Comparison of ENCODE assay signal across 1 cellular context in the genomic region with DNA sequence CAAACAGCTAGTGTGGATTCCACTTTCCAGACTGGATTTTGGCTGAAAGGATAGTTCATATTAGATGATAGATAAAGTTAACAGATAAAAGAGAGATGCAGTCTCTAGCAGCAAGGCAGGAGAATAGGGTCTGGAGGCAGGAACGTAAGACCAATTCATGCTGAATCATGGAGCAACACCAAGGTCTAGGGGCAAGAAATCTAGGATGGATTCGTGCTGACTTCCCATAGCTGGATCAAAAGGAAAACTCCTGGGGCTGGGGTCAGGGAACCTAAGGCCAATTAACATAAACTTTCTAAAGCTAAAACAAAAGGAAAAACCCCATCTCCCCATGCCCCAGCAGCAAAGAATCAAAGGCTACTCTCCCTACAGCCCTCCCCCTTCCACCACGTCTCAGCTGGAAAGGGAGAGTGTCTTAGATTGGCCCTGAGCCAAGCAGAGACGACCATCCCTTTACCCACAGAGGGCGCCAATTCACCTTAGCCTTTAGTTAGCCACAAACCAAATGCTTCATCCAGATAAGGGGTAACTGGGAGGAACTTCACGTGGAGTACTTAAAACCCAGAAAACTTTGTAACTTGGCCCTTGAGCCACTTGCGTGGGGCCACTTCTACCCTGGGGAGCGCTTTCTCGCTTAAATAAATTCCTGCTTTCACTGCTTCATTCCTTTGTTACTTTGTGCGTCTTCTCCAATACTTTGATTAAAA.
TF ChIP-seq lines count a peak whose summit lies in the region.

No MANE protein-coding gene starts in this region.

TF ChIP-seq in K562, 482 proteins besides CTCF, POLR2A, EP300 and RAD21 (continued from another document and continues in another):
- TF ChIP-seq, protein P1, sequence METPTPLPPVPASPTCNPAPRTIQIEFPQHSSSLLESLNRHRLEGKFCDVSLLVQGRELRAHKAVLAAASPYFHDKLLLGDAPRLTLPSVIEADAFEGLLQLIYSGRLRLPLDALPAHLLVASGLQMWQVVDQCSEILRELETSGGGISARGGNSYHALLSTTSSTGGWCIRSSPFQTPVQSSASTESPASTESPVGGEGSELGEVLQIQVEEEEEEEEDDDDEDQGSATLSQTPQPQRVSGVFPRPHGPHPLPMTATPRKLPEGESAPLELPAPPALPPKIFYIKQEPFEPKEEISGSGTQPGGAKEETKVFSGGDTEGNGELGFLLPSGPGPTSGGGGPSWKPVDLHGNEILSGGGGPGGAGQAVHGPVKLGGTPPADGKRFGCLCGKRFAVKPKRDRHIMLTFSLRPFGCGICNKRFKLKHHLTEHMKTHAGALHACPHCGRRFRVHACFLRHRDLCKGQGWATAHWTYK (CRISPR knock-in tag; IDR thresholded peaks at IDR 0.05): 0 out of 2 replicates have a peak, but pooled peaks have one; percentile 52
- TF ChIP-seq, protein P2, sequence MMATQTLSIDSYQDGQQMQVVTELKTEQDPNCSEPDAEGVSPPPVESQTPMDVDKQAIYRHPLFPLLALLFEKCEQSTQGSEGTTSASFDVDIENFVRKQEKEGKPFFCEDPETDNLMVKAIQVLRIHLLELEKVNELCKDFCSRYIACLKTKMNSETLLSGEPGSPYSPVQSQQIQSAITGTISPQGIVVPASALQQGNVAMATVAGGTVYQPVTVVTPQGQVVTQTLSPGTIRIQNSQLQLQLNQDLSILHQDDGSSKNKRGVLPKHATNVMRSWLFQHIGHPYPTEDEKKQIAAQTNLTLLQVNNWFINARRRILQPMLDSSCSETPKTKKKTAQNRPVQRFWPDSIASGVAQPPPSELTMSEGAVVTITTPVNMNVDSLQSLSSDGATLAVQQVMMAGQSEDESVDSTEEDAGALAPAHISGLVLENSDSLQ (IDR thresholded peaks at IDR 0.05): no peak
- TF ChIP-seq TBL1XR1 (IDR thresholded peaks at IDR 0.05; ENCODE audit: low read length in 2 of 2): peak in 1 of 2 experiments; percentile 85; a peak in 2 of 4 replicates
- no peak for TF ChIP-seq ARID2 (IDR thresholded peaks at IDR 0.05)
- TF ChIP-seq TFAM (CRISPR knock-in tag; conservative IDR thresholded peaks at IDR 0.05): no peak
- TF ChIP-seq, protein P3, sequence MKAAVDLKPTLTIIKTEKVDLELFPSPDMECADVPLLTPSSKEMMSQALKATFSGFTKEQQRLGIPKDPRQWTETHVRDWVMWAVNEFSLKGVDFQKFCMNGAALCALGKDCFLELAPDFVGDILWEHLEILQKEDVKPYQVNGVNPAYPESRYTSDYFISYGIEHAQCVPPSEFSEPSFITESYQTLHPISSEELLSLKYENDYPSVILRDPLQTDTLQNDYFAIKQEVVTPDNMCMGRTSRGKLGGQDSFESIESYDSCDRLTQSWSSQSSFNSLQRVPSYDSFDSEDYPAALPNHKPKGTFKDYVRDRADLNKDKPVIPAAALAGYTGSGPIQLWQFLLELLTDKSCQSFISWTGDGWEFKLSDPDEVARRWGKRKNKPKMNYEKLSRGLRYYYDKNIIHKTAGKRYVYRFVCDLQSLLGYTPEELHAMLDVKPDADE (conservative IDR thresholded peaks at IDR 0.05; ENCODE audit: control insufficient read depth, low read depth, low read length): 0 out of 2 replicates have a peak, but pooled peaks have one; percentile 26
- no peak for TF ChIP-seq DMBX1 (CRISPR knock-in tag; IDR thresholded peaks at IDR 0.05; ENCODE audit: borderline replicate concordance)
- no peak for TF ChIP-seq ZNF3 (CRISPR knock-in tag; IDR thresholded peaks at IDR 0.05)
- 0 out of 2 replicates have a peak, but pooled peaks have one; percentile 49 for TF ChIP-seq CC2D1A (IDR thresholded peaks at IDR 0.05)
- TF ChIP-seq, protein P4, sequence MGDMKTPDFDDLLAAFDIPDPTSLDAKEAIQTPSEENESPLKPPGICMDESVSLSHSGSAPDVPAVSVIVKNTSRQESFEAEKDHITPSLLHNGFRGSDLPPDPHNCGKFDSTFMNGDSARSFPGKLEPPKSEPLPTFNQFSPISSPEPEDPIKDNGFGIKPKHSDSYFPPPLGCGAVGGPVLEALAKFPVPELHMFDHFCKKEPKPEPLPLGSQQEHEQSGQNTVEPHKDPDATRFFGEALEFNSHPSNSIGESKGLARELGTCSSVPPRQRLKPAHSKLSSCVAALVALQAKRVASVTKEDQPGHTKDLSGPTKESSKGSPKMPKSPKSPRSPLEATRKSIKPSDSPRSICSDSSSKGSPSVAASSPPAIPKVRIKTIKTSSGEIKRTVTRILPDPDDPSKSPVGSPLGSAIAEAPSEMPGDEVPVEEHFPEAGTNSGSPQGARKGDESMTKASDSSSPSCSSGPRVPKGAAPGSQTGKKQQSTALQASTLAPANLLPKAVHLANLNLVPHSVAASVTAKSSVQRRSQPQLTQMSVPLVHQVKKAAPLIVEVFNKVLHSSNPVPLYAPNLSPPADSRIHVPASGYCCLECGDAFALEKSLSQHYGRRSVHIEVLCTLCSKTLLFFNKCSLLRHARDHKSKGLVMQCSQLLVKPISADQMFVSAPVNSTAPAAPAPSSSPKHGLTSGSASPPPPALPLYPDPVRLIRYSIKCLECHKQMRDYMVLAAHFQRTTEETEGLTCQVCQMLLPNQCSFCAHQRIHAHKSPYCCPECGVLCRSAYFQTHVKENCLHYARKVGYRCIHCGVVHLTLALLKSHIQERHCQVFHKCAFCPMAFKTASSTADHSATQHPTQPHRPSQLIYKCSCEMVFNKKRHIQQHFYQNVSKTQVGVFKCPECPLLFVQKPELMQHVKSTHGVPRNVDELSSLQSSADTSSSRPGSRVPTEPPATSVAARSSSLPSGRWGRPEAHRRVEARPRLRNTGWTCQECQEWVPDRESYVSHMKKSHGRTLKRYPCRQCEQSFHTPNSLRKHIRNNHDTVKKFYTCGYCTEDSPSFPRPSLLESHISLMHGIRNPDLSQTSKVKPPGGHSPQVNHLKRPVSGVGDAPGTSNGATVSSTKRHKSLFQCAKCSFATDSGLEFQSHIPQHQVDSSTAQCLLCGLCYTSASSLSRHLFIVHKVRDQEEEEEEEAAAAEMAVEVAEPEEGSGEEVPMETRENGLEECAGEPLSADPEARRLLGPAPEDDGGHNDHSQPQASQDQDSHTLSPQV (IDR thresholded peaks at IDR 0.05): no peak
- no peak for TF ChIP-seq ZFP1 (CRISPR knock-in tag; IDR thresholded peaks at IDR 0.05)
- peak; percentile 82 for TF ChIP-seq C11orf30 (IDR thresholded peaks at IDR 0.05; ENCODE audit: low read depth)
- TF ChIP-seq E2F4 (CRISPR knock-in tag; IDR thresholded peaks at IDR 0.05; ENCODE audit: low read depth): no peak
- TF ChIP-seq ZNF717 (CRISPR knock-in tag; IDR thresholded peaks at IDR 0.05): no peak
- TF ChIP-seq ZNF696 (CRISPR knock-in tag; conservative IDR thresholded peaks at IDR 0.05): no peak
- TF ChIP-seq GTF2E2 (tag; IDR thresholded peaks at IDR 0.05): no peak
- no peak for TF ChIP-seq SIRT6 (IDR thresholded peaks at IDR 0.05; ENCODE audit: low read depth, low read length)
- TF ChIP-seq ZKSCAN3 (CRISPR knock-in tag; IDR thresholded peaks at IDR 0.05): no peak
- no peak for TF ChIP-seq RFX5 (IDR thresholded peaks at IDR 0.05; ENCODE audit: low read depth, low read length)
- TF ChIP-seq NR2F6 (CRISPR knock-in tag; IDR thresholded peaks at IDR 0.05): no peak
- TF ChIP-seq HSF4 (CRISPR knock-in tag; IDR thresholded peaks at IDR 0.05; ENCODE audit: borderline replicate concordance): no peak
- TF ChIP-seq KAT7 (CRISPR knock-in tag; IDR thresholded peaks at IDR 0.05; ENCODE audit: borderline replicate concordance): no peak
- no peak for TF ChIP-seq ZNF224 (CRISPR knock-in tag; IDR thresholded peaks at IDR 0.05)
- no peak for TF ChIP-seq HNRNPL (IDR thresholded peaks at IDR 0.05; ENCODE audit: low read depth, low read length)
- no peak for TF ChIP-seq TSC22D4 (tag; IDR thresholded peaks at IDR 0.05)
- peak; percentile 74; the same call in 1 of the 2 replicates for TF ChIP-seq ZNF175 (CRISPR knock-in tag; IDR thresholded peaks at IDR 0.05; ENCODE audit: low read depth)
- TF ChIP-seq PML (IDR thresholded peaks at IDR 0.05; ENCODE audit: low read length): peak; percentile 63; the same call in 1 of the 2 replicates
- peak; percentile 81 for TF ChIP-seq RNF2 (IDR thresholded peaks at IDR 0.05)
- no peak for TF ChIP-seq ZSCAN32 (CRISPR knock-in tag; IDR thresholded peaks at IDR 0.05)
- TF ChIP-seq CBFA2T3 (IDR thresholded peaks at IDR 0.05): peak; percentile 86
- TF ChIP-seq GTF2F1 (IDR thresholded peaks at IDR 0.05; ENCODE audit: low read depth, low read length): no peak
- no peak for TF ChIP-seq DIDO1 (tag; IDR thresholded peaks at IDR 0.05; ENCODE audit: low read depth)
- TF ChIP-seq, protein P5, sequence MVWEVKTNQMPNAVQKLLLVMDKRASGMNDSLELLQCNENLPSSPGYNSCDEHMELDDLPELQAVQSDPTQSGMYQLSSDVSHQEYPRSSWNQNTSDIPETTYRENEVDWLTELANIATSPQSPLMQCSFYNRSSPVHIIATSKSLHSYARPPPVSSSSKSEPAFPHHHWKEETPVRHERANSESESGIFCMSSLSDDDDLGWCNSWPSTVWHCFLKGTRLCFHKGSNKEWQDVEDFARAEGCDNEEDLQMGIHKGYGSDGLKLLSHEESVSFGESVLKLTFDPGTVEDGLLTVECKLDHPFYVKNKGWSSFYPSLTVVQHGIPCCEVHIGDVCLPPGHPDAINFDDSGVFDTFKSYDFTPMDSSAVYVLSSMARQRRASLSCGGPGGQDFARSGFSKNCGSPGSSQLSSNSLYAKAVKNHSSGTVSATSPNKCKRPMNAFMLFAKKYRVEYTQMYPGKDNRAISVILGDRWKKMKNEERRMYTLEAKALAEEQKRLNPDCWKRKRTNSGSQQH (CRISPR knock-in tag; IDR thresholded peaks at IDR 0.05): no peak
- no peak for TF ChIP-seq PHB (CRISPR knock-in tag; IDR thresholded peaks at IDR 0.05)
- no peak for TF ChIP-seq PURB (CRISPR knock-in tag; IDR thresholded peaks at IDR 0.05; ENCODE audit: low read depth)
- no peak for TF ChIP-seq KAT2B (IDR thresholded peaks at IDR 0.05; ENCODE audit: low read depth, low read length)
- 0 out of 2 replicates have a peak, but pooled peaks have one; percentile 8 for TF ChIP-seq CLOCK (CRISPR knock-in tag; IDR thresholded peaks at IDR 0.05; ENCODE audit: borderline replicate concordance)
- no peak for TF ChIP-seq IRF2 (CRISPR knock-in tag; IDR thresholded peaks at IDR 0.05)
- peak; percentile 57 for TF ChIP-seq EP400 (IDR thresholded peaks at IDR 0.05)
- TF ChIP-seq LARP7 (IDR thresholded peaks at IDR 0.05): no peak
- TF ChIP-seq TRIM24 (IDR thresholded peaks at IDR 0.05): peak; percentile 77 to 84
- TF ChIP-seq ZNF184 (CRISPR knock-in tag; IDR thresholded peaks at IDR 0.05): no peak
- TF ChIP-seq HNRNPK (IDR thresholded peaks at IDR 0.05; ENCODE audit: low read depth, low read length, poor library complexity, severe bottlenecking): no peak
- TF ChIP-seq RREB1 (CRISPR knock-in tag; IDR thresholded peaks at IDR 0.05): no peak
- TF ChIP-seq PRMT5 (CRISPR knock-in tag; IDR thresholded peaks at IDR 0.05): no peak
